Comparison of ENCODE assay signal across 15 cellular contexts in the genomic region with DNA sequence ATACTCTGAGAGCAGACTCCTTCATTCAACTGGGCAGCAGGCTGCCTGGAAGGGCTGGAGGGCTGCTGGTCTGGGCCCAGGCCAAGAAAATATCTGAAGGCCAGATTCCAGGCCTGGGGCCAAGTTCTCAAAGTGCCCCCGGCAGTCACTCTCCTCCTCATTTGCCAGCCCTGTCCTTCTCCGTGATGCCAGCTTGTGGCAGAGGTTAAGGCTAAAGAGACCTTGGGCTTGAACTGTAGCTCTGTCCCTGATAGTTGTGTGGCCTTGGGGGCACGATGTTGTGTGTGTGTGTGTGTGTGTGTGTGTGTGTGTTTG. TPM values are rescaled to one million over a fixed set of nuclear protein-coding genes. Genes with fewer than 3 reads are reported as not detected.
A peak's percentile ranks its signal among the peaks of the same experiment; 100 is the strongest.
DNase-seq lines count a peak whose midpoint lies in the region; ATAC-seq and TF ChIP-seq lines count a peak whose summit lies in the region.
"Had no signal": no experiment of that assay in that cellular context is flagged by ENCODE, and none has a peak within 500 bp of the region (broad histone marks: within the 10 kb centered on the region; RNA-seq: fewer than 3 reads in every experiment).

No MANE protein-coding gene starts in this region.

- DNase-seq in NCI-H2196 treated with DMSO at 0.1 percent for 48 hours (lab: John Stamatoyannopoulos, UW; ENCODE audit: unreplicated experiment) (peak; percentile 3), cerebellar cortex (ENCODE audit: low spot score) (peak; percentile 75), iris pigment epithelial cell (ENCODE audit: low read depth) (peak; percentile 36), testis (peak; percentile 78)
- DNase-seq in stimulated activated CD4-positive, alpha-beta T cell treated with anti-CD3 and anti-CD28 coated beads, Interleukin-4, amount 100 ng/mL, for 24 hours: no peak
- DNase-seq: activated CD4-positive, alpha-beta memory T cell treated with anti-CD3 and anti-CD28 coated beads for 36 hours; GM23248; NCI-H2081 treated with DMSO at 0.1 percent for 48 hours; stimulated activated CD4-positive, alpha-beta T cell treated with anti-CD3 and anti-CD28 coated beads, Interleukin-1b, Interleukin-23, amount 100 ng/mL, for 48 hours; stimulated activated naive CD4-positive, alpha-beta T cell had no signal

- H3K27me3 ChIP-seq in testis: no peaks in the 10 kb centered on the region

- H3K4me1 ChIP-seq in testis: peaks cover 42% of the 10 kb centered on the region

- no peak overlapping the region for H3K4me3 ChIP-seq in testis
- H3K4me3 ChIP-seq: GM23248 had no signal

- intact Hi-C loops in testis (cut with DNase I; ENCODE audit: low total_unique reads): no loop called here

- no peak for TF ChIP-seq POLR2A in testis (IDR thresholded peaks at IDR 0.05)

- H3K27ac ChIP-seq in testis: peak overlapping the region in 1 of 2 donors; percentile 85

- ATAC-seq in HG02970 (IDR thresholded peaks at IDR 0.05; ENCODE audit: low FRiP score, unreplicated experiment): no peak
- no peak for ATAC-seq in HG03439 (IDR thresholded peaks at IDR 0.05; ENCODE audit: unreplicated experiment)

- H3K36me3 ChIP-seq in testis (ENCODE audit: low read depth, missing control alignments): no peaks in the 10 kb centered on the region

- no peak for TF ChIP-seq CTCF in testis (IDR thresholded peaks at IDR 0.05)

- WGBS in testis, 2 donors: 33 to 40% methylated on average over 3 of the region's 3 CpGs

- H3K9me3 ChIP-seq in testis: no peaks in the 10 kb centered on the region

RNA-seq across cellular contexts. Expression of a gene that starts 39.0 kb away (rescaled TPM):
- under 1 TPM in 1 of 2 donors, not detected in 1; 0.19 TPM for total RNA-seq in testis
- 0.41 TPM for polyA plus RNA-seq in testis (ENCODE audit: insufficient read depth, low read depth, low replicate concordance)
- total RNA-seq: activated CD4-positive, alpha-beta memory T cell treated with anti-CD3 and anti-CD28 coated beads for 36 hours; chondrocyte; fibroblast of villous mesenchyme; GM23248; T-helper 2 cell treated with Interferon-gamma antibody and Interleukin-4, amounts not matched to agents 100 ng/mL and 5 ng/mL, for 36 hours had no signal
- polyA plus RNA-seq: GM23248 had no signal

RNA-seq across cellular contexts. Expression of a gene that starts 50.3 kb away (rescaled TPM):
- total RNA-seq in testis: 10 to 100 TPM; 14.8 to 17.8 TPM
- polyA plus RNA-seq in testis (ENCODE audit: insufficient read depth, low read depth, low replicate concordance): 7.8 TPM
- total RNA-seq: activated CD4-positive, alpha-beta memory T cell treated with anti-CD3 and anti-CD28 coated beads for 36 hours; chondrocyte; fibroblast of villous mesenchyme; T-helper 2 cell treated with Interferon-gamma antibody and Interleukin-4, amounts not matched to agents 100 ng/mL and 5 ng/mL, for 36 hours had no signal
